Comparison of ENCODE assay signal across 18 cellular contexts in genomic region chr12:76055393-76055792, GRCh38.
"Had no signal": no experiment of that assay in that cellular context is flagged by ENCODE, and none has a peak within 500 bp of the region (broad histone marks: within the 10 kb centered on the region; RNA-seq: fewer than 3 reads in every experiment).

No MANE protein-coding gene starts in this region.

- H3K9me3 ChIP-seq: colonic mucosa, tibial artery, uterus had no signal

- H3K4me3 ChIP-seq: colonic mucosa, tibial artery, uterus had no signal

- H3K4me3 Mint-ChIP-seq: activated CD4-positive, alpha-beta T cell treated with anti-CD3 and anti-CD28 coated beads for 36 hours; activated T-cell treated with anti-CD3 and anti-CD28 coated beads, Interleukin-2, amount 50 U/mL, for 72 hours; natural killer cell treated with Interleukin-12 subunit alpha and Interleukin-12 subunit beta and Interleukin-15 and Interleukin-18, amount 100 ng/mL, for 72 hours; stimulated activated naive B cell treated with anti-CD40 and anti-IgM and Interleukin-4, amounts not matched to agents 10 μg/mL and 1 μg/mL and 100 μg/mL, for 72 hours had no signal

- DNase-seq: activated CD4-positive, alpha-beta T cell treated with anti-CD3 and anti-CD28 coated beads for 36 hours; activated CD8-positive, alpha-beta memory T cell treated with anti-CD3 and anti-CD28 coated beads, Interleukin-2, amount 50 U/mL, for 48 hours; activated gamma-delta T cell; activated T-cell treated with anti-CD3 and anti-CD28 coated beads, Interleukin-2, amount 50 U/mL, for 72 hours; caudate nucleus; colonic mucosa; effector CD4-positive, alpha-beta T cell; foreskin melanocyte; head of caudate nucleus; left ventricle myocardium superior; mesenchymal stem cell; stimulated activated CD4-positive, alpha-beta T cell treated with anti-CD3 and anti-CD28 coated beads, Interleukin-2, amount 100 ng/mL, for 48 hours; stimulated activated naive B cell treated with anti-CD40 and anti-IgM and Interleukin-4, amounts not matched to agents 10 μg/mL and 1 μg/mL and 100 μg/mL, for 72 hours; tibial artery; uterus; WERI-Rb-1 had no signal

- H3K27me3 ChIP-seq: colonic mucosa, tibial artery, uterus had no signal

- H3K9me3 Mint-ChIP-seq: activated naive CD4-positive, alpha-beta T cell treated with anti-CD3 and anti-CD28 coated beads, Interleukin-2, amount 50 U/mL, for 72 hours; activated T-cell treated with anti-CD3 and anti-CD28 coated beads, Interleukin-2, amount 50 U/mL, for 72 hours; natural killer cell treated with Interleukin-12 subunit alpha and Interleukin-12 subunit beta and Interleukin-15 and Interleukin-18, amount 100 ng/mL, for 72 hours; stimulated activated naive B cell treated with anti-CD40 and anti-IgM and Interleukin-4, amounts not matched to agents 10 μg/mL and 1 μg/mL and 100 μg/mL, for 72 hours had no signal

- H3K4me1 Mint-ChIP-seq: stimulated activated naive B cell treated with anti-CD40 and anti-IgM and Interleukin-4, amounts not matched to agents 10 μg/mL and 1 μg/mL and 100 μg/mL, for 72 hours had no signal

- ATAC-seq: activated CD4-positive, alpha-beta T cell treated with anti-CD3 and anti-CD28 coated beads for 36 hours; activated naive CD4-positive, alpha-beta T cell treated with anti-CD3 and anti-CD28 coated beads, Interleukin-2, amount 50 U/mL, for 72 hours; activated T-cell treated with anti-CD3 and anti-CD28 coated beads, Interleukin-2, amount 50 U/mL, for 72 hours; left ventricle myocardium superior; natural killer cell treated with Interleukin-12 subunit alpha and Interleukin-12 subunit beta and Interleukin-15 and Interleukin-18, amount 100 ng/mL, for 72 hours; stimulated activated naive B cell treated with anti-CD40 and anti-IgM and Interleukin-4, amounts not matched to agents 10 μg/mL and 1 μg/mL and 100 μg/mL, for 72 hours had no signal

- H3K36me3 ChIP-seq: uterus had no signal

- H3K27ac Mint-ChIP-seq: activated CD4-positive, alpha-beta T cell treated with anti-CD3 and anti-CD28 coated beads for 36 hours; activated T-cell treated with anti-CD3 and anti-CD28 coated beads, Interleukin-2, amount 50 U/mL, for 72 hours; natural killer cell treated with Interleukin-12 subunit alpha and Interleukin-12 subunit beta and Interleukin-15 and Interleukin-18, amount 100 ng/mL, for 72 hours; stimulated activated naive B cell treated with anti-CD40 and anti-IgM and Interleukin-4, amounts not matched to agents 10 μg/mL and 1 μg/mL and 100 μg/mL, for 72 hours had no signal

- H3K4me1 ChIP-seq: colonic mucosa, tibial artery, uterus had no signal

- H3K27me3 Mint-ChIP-seq: activated CD4-positive, alpha-beta T cell treated with anti-CD3 and anti-CD28 coated beads for 36 hours; natural killer cell treated with Interleukin-12 subunit alpha and Interleukin-12 subunit beta and Interleukin-15 and Interleukin-18, amount 100 ng/mL, for 72 hours; stimulated activated naive B cell treated with anti-CD40 and anti-IgM and Interleukin-4, amounts not matched to agents 10 μg/mL and 1 μg/mL and 100 μg/mL, for 72 hours had no signal

- H3K27ac ChIP-seq: colonic mucosa, tibial artery, uterus, WERI-Rb-1 had no signal
